ENCODE assay signal across 8 cellular contexts in genomic region chr1:51189421-51190073, GRCh38. TPM values are rescaled to one million over a fixed set of nuclear protein-coding genes. Genes with fewer than 3 reads are reported as not detected.
DNase-seq lines count a peak whose midpoint lies in the region; ATAC-seq and TF ChIP-seq lines count a peak whose summit lies in the region.

No MANE protein-coding gene starts in this region.

- CTCF ChIA-PET in activated CD8-positive, alpha-beta T cell treated with anti-CD3 and anti-CD28 coated beads for 36 hours (lab: Charles Lee), result interaction anchor here (0.6 to 6.7 kb wide), 70 partner anchors 7 to 485 kb away, joined by 3 to 63 read pairs (median 4); partner anchors contain the start of gene FAF1

- no peaks in the 10 kb centered on the region for H3K9me3 Mint-ChIP-seq in HFFc6
- no peaks in the 10 kb centered on the region for H3K9me3 Mint-ChIP-seq in activated CD8-positive, alpha-beta T cell treated with anti-CD3 and anti-CD28 coated beads for 36 hours

- TF ChIP-seq POLR2A in prostate gland (IDR thresholded peaks at IDR 0.05), result no peak

- intact Hi-C loops in activated CD8-positive, alpha-beta T cell treated with anti-CD3 and anti-CD28 coated beads for 36 hours (cut with micrococcal nuclease), result loop anchor here (2.0 to 5.0 kb wide), 2 partner anchors 312 to 415 kb away; no protein-coding TSS in a partner anchor
- intact Hi-C loops in prostate gland (cut with DNase I), result loop anchor here (5.0 kb wide), 2 partner anchors 108 to 417 kb away; no protein-coding TSS in a partner anchor

- no peak overlapping the region for H3K4me3 ChIP-seq in prostate gland

- no peak overlapping the region for H3K27ac Mint-ChIP-seq in HFFc6
- no peak overlapping the region for H3K27ac Mint-ChIP-seq in activated CD8-positive, alpha-beta T cell treated with anti-CD3 and anti-CD28 coated beads for 36 hours

- H3K27me3 Mint-ChIP-seq in HFFc6 (ENCODE audit: insufficient read depth), result peaks cover 1% of the 10 kb centered on the region; the same call in 1 of the 2 replicates
- peaks cover 4% of the 10 kb centered on the region for H3K27me3 Mint-ChIP-seq in activated CD8-positive, alpha-beta T cell treated with anti-CD3 and anti-CD28 coated beads for 36 hours

- POLR2A ChIA-PET in activated CD8-positive, alpha-beta T cell treated with anti-CD3 and anti-CD28 coated beads for 36 hours (lab: Charles Lee), result no interaction called here

- no peaks in the 10 kb centered on the region for H3K36me3 Mint-ChIP-seq in HFFc6 (ENCODE audit: low read depth)
- H3K36me3 Mint-ChIP-seq in activated CD8-positive, alpha-beta T cell treated with anti-CD3 and anti-CD28 coated beads for 36 hours (ENCODE audit: low read depth), result no peaks in the 10 kb centered on the region

- H3K36me3 ChIP-seq in prostate gland, result no peaks in the 10 kb centered on the region

- H3K27ac ChIP-seq in foreskin keratinocyte, result no peak overlapping the region
- no peak overlapping the region for H3K27ac ChIP-seq in prostate gland

- H3K4me1 ChIP-seq in foreskin keratinocyte, result no peaks in the 10 kb centered on the region
- H3K4me1 ChIP-seq in prostate gland (replicated peaks), result no peaks in the 10 kb centered on the region

- no peaks in the 10 kb centered on the region for H3K4me1 Mint-ChIP-seq in HFFc6 (ENCODE audit: low read depth)
- H3K4me1 Mint-ChIP-seq in activated CD8-positive, alpha-beta T cell treated with anti-CD3 and anti-CD28 coated beads for 36 hours (ENCODE audit: low read depth), result no peaks in the 10 kb centered on the region

- DNase-seq in DMS53 (lab: John Stamatoyannopoulos, UW) (peak; percentile 89), HFFc6 (peak; percentile 71), NCI-H526 treated with DMSO at 0.1 percent for 48 hours (lab: John Stamatoyannopoulos, UW) (peak; percentile 37), foreskin keratinocyte (peak; percentile 3 to 36), prostate gland (ENCODE audit: low spot score) (peak; percentile 21)
- DNase-seq in activated CD8-positive, alpha-beta T cell treated with anti-CD3 and anti-CD28 coated beads for 36 hours, result peak; percentile 48

- no peak overlapping the region for H3K4me3 Mint-ChIP-seq in HFFc6
- no peak overlapping the region for H3K4me3 Mint-ChIP-seq in activated CD8-positive, alpha-beta T cell treated with anti-CD3 and anti-CD28 coated beads for 36 hours

- WGBS in prostate gland, result 55% methylated on average over 2 of the region's 2 CpGs

- TF ChIP-seq CTCF in HFFc6 (IDR thresholded peaks at IDR 0.05) (peak; percentile 94), foreskin keratinocyte (conservative IDR thresholded peaks at IDR 0.05) (peak; percentile 97), prostate gland (IDR thresholded peaks at IDR 0.05) (peak; percentile 46 to 89 (median 82))
- peak; percentile 93 for TF ChIP-seq CTCF in activated CD8-positive, alpha-beta T cell treated with anti-CD3 and anti-CD28 coated beads for 36 hours (IDR thresholded peaks at IDR 0.05)

- peaks cover 3% of the 10 kb centered on the region for H3K27me3 ChIP-seq in foreskin keratinocyte
- no peaks in the 10 kb centered on the region for H3K27me3 ChIP-seq in prostate gland (replicated peaks; ENCODE audit: insufficient read depth)

- H3K9me3 ChIP-seq in prostate gland, result no peaks in the 10 kb centered on the region

- peak; percentile 53 for ATAC-seq in activated CD8-positive, alpha-beta T cell treated with anti-CD3 and anti-CD28 coated beads for 36 hours
- ATAC-seq in foreskin keratinocyte (peak; percentile 52), HG02981 (IDR thresholded peaks at IDR 0.05; ENCODE audit: unreplicated experiment) (no peak)
- ATAC-seq in activated CD4-positive, CD25-positive, alpha-beta regulatory T cell treated with anti-CD3 and anti-CD28 coated beads, Interleukin-2, amount 50 U/mL, for 24 hours, result no peak

RNA-seq across cellular contexts. Expression of gene RNF11, which starts 46.5 kb away (rescaled TPM):
- total RNA-seq in HFFc6 (2021; fragmentation: NEBNext Ultra II Directional; extraction: Animal tissue kit (Norgen Biotek cat#: 25700)), result 100 to 1,000 TPM; 114 to 147 (median 128) TPM
- 10 to 100 TPM; 21.5 to 22.6 TPM for total RNA-seq in activated CD8-positive, alpha-beta T cell treated with anti-CD3 and anti-CD28 coated beads for 36 hours
- total RNA-seq in foreskin keratinocyte (73.7 and 78.4 TPM in 2 replicates), prostate gland (10 to 100 TPM; 75.1 to 81.5 TPM)
- polyA plus RNA-seq in foreskin keratinocyte, result 25.3 and 31.1 TPM in 2 replicates

Comparison
In these comparisons a context has a peak if more than half of its experiments do, and no peak if none do; other contexts are left out.
1. DNase-seq: peak in every context shown above with its lines; median percentile 89 in DMS53; 71 in HFFc6; 48 in activated CD8-positive, alpha-beta T cell treated with anti-CD3 and anti-CD28 coated beads for 36 hours; 37 in NCI-H526 treated with DMSO at 0.1 percent for 48 hours; 21 in prostate gland; 20 in foreskin keratinocyte.
2. ATAC-seq: peak in activated CD8-positive, alpha-beta T cell treated with anti-CD3 and anti-CD28 coated beads for 36 hours (single experiment) and foreskin keratinocyte (single experiment); none in activated CD4-positive, CD25-positive, alpha-beta regulatory T cell treated with anti-CD3 and anti-CD28 coated beads, Interleukin-2, amount 50 U/mL, for 24 hours (0 of 2) and HG02981 (single experiment).
3. Peak in every context shown above with its lines, with median percentiles within 50 percentile points of each other: CTCF ChIP-seq.